ENCODE assay signal across 2 cellular contexts in the genomic region with DNA sequence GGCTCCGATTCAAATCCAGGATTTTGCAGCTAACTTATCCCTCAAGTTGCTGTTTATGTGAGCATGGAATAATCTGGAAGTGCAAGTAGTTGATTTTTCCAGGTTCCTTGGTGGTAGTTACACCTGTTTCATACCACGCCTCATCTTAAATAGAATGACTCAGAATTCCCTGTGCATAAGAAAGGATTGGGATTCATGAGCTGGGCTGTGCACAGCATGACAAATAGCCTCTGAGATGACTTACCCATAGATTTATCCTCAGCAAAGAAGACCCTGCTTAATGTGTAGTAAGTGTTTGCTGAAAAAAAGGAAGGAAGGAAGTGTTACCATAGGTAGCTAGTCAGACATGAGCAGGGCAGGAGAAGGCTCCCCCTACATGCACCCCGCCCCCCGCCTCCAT.
TF ChIP-seq lines count a peak whose summit lies in the region.

No MANE protein-coding gene starts in this region.

TF ChIP-seq in H1, 55 proteins besides CTCF, POLR2A, EP300 and RAD21:
- TF ChIP-seq KDM1A (IDR thresholded peaks at IDR 0.05; ENCODE audit: borderline replicate concordance, low read length) (no peak), MAFK (IDR thresholded peaks at IDR 0.05; ENCODE audit: low read depth, low read length) (no peak), BACH1 (IDR thresholded peaks at IDR 0.05; ENCODE audit: low read length) (no peak), USF2 (IDR thresholded peaks at IDR 0.05; ENCODE audit: low read length) (no peak), EGR1 (IDR thresholded peaks at IDR 0.05; ENCODE audit: borderline replicate concordance, low read depth, low read length) (no peak), HDAC2 (IDR thresholded peaks at IDR 0.05; ENCODE audit: borderline replicate concordance in 1 of 2, low read depth in 2 of 2, low read length in 2 of 2) (no peak)

TF ChIP-seq in HepG2, 621 proteins besides CTCF, POLR2A, EP300 and RAD21:
- TF ChIP-seq SRF (IDR thresholded peaks at IDR 0.05; ENCODE audit: low read depth, low read length) (no peak), KDM2A (CRISPR knock-in tag; IDR thresholded peaks at IDR 0.05; ENCODE audit: borderline replicate concordance, low read depth) (no peak), MED1 (CRISPR knock-in tag; IDR thresholded peaks at IDR 0.05) (no peak)
